Comparison of ENCODE assay signal across 1 cellular context in the genomic region with DNA sequence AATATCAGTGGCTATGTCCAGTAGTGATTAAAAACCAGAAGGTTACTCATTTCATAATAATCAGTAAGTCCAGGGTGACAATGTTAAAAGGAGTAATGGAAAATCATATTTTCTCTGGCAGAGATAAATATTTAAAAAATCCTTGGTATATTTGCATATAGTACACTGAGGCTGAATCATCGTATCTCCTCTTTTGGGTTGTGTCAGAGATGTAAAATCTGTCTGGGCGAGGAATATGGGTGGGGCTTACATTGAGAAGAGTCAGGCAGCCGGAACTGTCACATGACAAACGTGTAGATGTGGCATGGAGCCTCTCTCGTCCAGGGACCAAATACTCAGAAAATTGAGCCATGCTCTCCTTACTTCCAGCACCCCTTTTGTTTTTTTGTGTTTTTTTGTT.
TF ChIP-seq lines count a peak whose summit lies in the region.

No MANE protein-coding gene starts in this region.

TF ChIP-seq in IMR-90, 13 proteins besides CTCF, POLR2A, EP300 and RAD21 (continued from another document):
- TF ChIP-seq NFE2L2 (IDR thresholded peaks at IDR 0.05; ENCODE audit: low read depth, low read length), result no peak
- no peak for TF ChIP-seq RFX5 (IDR thresholded peaks at IDR 0.05; ENCODE audit: low read depth, low read length)
- TF ChIP-seq MXI1 (IDR thresholded peaks at IDR 0.05; ENCODE audit: borderline replicate concordance, low read depth, low read length), result no peak
